In genomic region chr2:196711625-196712024, GRCh38 we compare ENCODE assay signal across 26 cellular contexts.
"Had no signal": no experiment of that assay in that cellular context is flagged by ENCODE, and none has a peak within 500 bp of the region (broad histone marks: within the 10 kb centered on the region; RNA-seq: fewer than 3 reads in every experiment).

No MANE protein-coding gene starts in this region.

- FAIRE-seq: astrocyte had no signal

- DNase-seq: activated B cell treated with CpG ODN at 0.5 μM for 24 hours; activated CD4-positive, alpha-beta memory T cell treated with anti-CD3 and anti-CD28 coated beads for 36 hours; activated CD4-positive, alpha-beta T cell treated with anti-CD3 and anti-CD28 coated beads for 4 hours; activated CD4-positive, alpha-beta T cell treated with anti-CD3 and anti-CD28 coated beads, Interleukin-2, amount 10 ng/mL, durations not matched to agents 24 days and 14 days; activated CD4-positive, alpha-beta T cell treated with anti-CD3 and anti-CD28 coated beads, Interleukin-2, amount 50 U/mL, for 1 hour; activated CD4-positive, alpha-beta T cell treated with anti-CD3 and anti-CD28 coated beads, Interleukin-2, amount 50 U/mL, for 4 hours; activated CD4-positive, CD25-positive, alpha-beta regulatory T cell treated with anti-CD3 and anti-CD28 coated beads, Interleukin-2, amount 50 U/mL, for 72 hours; activated CD8-positive, alpha-beta memory T cell treated with anti-CD3 and anti-CD28 coated beads, Interleukin-2, amount 50 U/mL, for 4 hours; activated CD8-positive, alpha-beta T cell treated with anti-CD3 and anti-CD28 coated beads for 36 hours; activated effector memory CD4-positive, alpha-beta T cell treated with Interleukin-2 at 50 U/mL for 16 hours; activated gamma-delta T cell; activated naive CD4-positive, alpha-beta T cell treated with anti-CD3 and anti-CD28 coated beads, Interleukin-2, amount 10 ng/mL, durations not matched to agents 7 days and 5 days; activated naive CD4-positive, alpha-beta T cell treated with Interleukin-2 at 50 U/mL for 16 hours; activated naive CD8-positive, alpha-beta T cell treated with anti-CD3 and anti-CD28 coated beads, Interleukin-2, amount 10 ng/mL, durations not matched to agents 7 days and 5 days; activated naive CD8-positive, alpha-beta T cell treated with anti-CD3 and anti-CD28 coated beads, Interleukin-2, amount 50 U/mL, for 24 hours; activated T-cell treated with anti-CD3 and anti-CD28 coated beads, Interleukin-2, amount 50 U/mL, for 24 hours; activated T-cell treated with anti-CD3 and anti-CD28 coated beads, Interleukin-2, amount 50 U/mL, for 48 hours; amniotic stem cell; aorta; body of pancreas; brain microvascular endothelial cell; central memory CD4-positive, alpha-beta T cell; T-helper 1 cell; T-helper 2 cell; T-helper 9 cell had no signal

- ATAC-seq: activated CD8-positive, alpha-beta T cell treated with anti-CD3 and anti-CD28 coated beads for 36 hours; activated naive CD8-positive, alpha-beta T cell treated with anti-CD3 and anti-CD28 coated beads, Interleukin-2, amount 50 U/mL, for 24 hours; body of pancreas had no signal
